In genomic region chr7:129191272-129191671, GRCh38 we compare ENCODE assay signal across 1 cellular context.
TF ChIP-seq lines count a peak whose summit lies in the region.

No MANE protein-coding gene starts in this region.

TF ChIP-seq in HEK293, 187 proteins besides CTCF, POLR2A, EP300 and RAD21 (continued from another document):
- TF ChIP-seq, protein P1, sequence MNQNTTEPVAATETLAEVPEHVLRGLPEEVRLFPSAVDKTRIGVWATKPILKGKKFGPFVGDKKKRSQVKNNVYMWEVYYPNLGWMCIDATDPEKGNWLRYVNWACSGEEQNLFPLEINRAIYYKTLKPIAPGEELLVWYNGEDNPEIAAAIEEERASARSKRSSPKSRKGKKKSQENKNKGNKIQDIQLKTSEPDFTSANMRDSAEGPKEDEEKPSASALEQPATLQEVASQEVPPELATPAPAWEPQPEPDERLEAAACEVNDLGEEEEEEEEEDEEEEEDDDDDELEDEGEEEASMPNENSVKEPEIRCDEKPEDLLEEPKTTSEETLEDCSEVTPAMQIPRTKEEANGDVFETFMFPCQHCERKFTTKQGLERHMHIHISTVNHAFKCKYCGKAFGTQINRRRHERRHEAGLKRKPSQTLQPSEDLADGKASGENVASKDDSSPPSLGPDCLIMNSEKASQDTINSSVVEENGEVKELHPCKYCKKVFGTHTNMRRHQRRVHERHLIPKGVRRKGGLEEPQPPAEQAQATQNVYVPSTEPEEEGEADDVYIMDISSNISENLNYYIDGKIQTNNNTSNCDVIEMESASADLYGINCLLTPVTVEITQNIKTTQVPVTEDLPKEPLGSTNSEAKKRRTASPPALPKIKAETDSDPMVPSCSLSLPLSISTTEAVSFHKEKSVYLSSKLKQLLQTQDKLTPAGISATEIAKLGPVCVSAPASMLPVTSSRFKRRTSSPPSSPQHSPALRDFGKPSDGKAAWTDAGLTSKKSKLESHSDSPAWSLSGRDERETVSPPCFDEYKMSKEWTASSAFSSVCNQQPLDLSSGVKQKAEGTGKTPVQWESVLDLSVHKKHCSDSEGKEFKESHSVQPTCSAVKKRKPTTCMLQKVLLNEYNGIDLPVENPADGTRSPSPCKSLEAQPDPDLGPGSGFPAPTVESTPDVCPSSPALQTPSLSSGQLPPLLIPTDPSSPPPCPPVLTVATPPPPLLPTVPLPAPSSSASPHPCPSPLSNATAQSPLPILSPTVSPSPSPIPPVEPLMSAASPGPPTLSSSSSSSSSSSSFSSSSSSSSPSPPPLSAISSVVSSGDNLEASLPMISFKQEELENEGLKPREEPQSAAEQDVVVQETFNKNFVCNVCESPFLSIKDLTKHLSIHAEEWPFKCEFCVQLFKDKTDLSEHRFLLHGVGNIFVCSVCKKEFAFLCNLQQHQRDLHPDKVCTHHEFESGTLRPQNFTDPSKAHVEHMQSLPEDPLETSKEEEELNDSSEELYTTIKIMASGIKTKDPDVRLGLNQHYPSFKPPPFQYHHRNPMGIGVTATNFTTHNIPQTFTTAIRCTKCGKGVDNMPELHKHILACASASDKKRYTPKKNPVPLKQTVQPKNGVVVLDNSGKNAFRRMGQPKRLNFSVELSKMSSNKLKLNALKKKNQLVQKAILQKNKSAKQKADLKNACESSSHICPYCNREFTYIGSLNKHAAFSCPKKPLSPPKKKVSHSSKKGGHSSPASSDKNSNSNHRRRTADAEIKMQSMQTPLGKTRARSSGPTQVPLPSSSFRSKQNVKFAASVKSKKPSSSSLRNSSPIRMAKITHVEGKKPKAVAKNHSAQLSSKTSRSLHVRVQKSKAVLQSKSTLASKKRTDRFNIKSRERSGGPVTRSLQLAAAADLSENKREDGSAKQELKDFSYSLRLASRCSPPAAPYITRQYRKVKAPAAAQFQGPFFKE (tag by site-specific recombination; IDR thresholded peaks at IDR 0.05; ENCODE audit: borderline replicate concordance) = no peak
- TF ChIP-seq ZNF654 (tag by site-specific recombination; IDR thresholded peaks at IDR 0.05; ENCODE audit: low read depth) (no peak), ZFP69B (tag by site-specific recombination; IDR thresholded peaks at IDR 0.05) (no peak), ZNF114 (tag by site-specific recombination; IDR thresholded peaks at IDR 0.05) (no peak), SCRT1 (tag by site-specific recombination; IDR thresholded peaks at IDR 0.05; ENCODE audit: borderline replicate concordance) (no peak), ZBTB17 (tag by site-specific recombination; IDR thresholded peaks at IDR 0.05) (peak; percentile 24; the same call in 1 of the 2 replicates)
